ENCODE assay signal across 20 cellular contexts in genomic region chr17:80491478-80492342, GRCh38. TPM values are rescaled to one million over a fixed set of nuclear protein-coding genes. Genes with fewer than 3 reads are reported as not detected.
DNase-seq lines count a peak whose midpoint lies in the region; ATAC-seq, FAIRE-seq and TF ChIP-seq lines count a peak whose summit lies in the region.
"Had no signal": no experiment of that assay in that cellular context is flagged by ENCODE, and none has a peak within 500 bp of the region (broad histone marks: within the 10 kb centered on the region; RNA-seq: fewer than 3 reads in every experiment).

No MANE protein-coding gene starts in this region.

- TF ChIP-seq POLR2A in H1 (IDR thresholded peaks at IDR 0.05; ENCODE audit: control extremely low read depth in 1 of 2, low read depth in 2 of 2, low read length in 2 of 2): no peak

- WGBS in GM23248 (ENCODE audit: low coverage in 1 of 2, low lambda C conversion rate in 2 of 2, missing lambda C conversion rate in 2 of 2), 2 experiments: 20 to 33% methylated on average over 17 to 21 of the region's 21 CpGs
- WGBS in H1 (ENCODE audit: extremely low coverage in 1 of 2, insufficient coverage in 1 of 2, insufficient read length in 1 of 2, insufficient replicate concordance in 2 of 2, low coverage in 1 of 2, low lambda C conversion rate in 2 of 2, missing lambda C conversion rate in 1 of 2), 2 experiments: 58% methylated on average over 16 of the region's 21 CpGs; no CpG with 5 or more reads in 1 of the 2 experiments

- peaks cover 3% of the 10 kb centered on the region for H3K27me3 ChIP-seq in GM23248 (replicated peaks; ENCODE audit: insufficient read depth)
- H3K27me3 ChIP-seq in H1 (replicated peaks in 1 of 4; ENCODE audit: control insufficient read depth in 3 of 4, extremely low read depth in 1 of 4, insufficient read depth in 3 of 4, low read length in 3 of 4): peaks cover 0 to 7% (median 4%) of the 10 kb centered on the region in 4 experiments; a peak in 4 of 7 replicates
- H3K27me3 ChIP-seq: ascending aorta, ovary had no signal

- 0 out of 2 replicates have a peak overlapping the region, but pooled peaks have one; percentile 10 for H2BK15ac ChIP-seq in H1 (ENCODE audit: low read length)

- ATAC-seq in HG03342 (IDR thresholded peaks at IDR 0.05; ENCODE audit: unreplicated experiment) (no peak), HG03354 (IDR thresholded peaks at IDR 0.05; ENCODE audit: poor library complexity, severe bottlenecking, unreplicated experiment) (no peak), T-cell (replicated peaks in 1 of 4) (no peak)
- ATAC-seq: gastroesophageal sphincter had no signal

- H3K27ac Mint-ChIP-seq in nephron progenitor cell (no peak overlapping the region), T-cell (no peak overlapping the region)

- no peak overlapping the region for H2BK120ac ChIP-seq in H1 (replicated peaks; ENCODE audit: low read depth, low read length)

- CTCF ChIA-PET in H1 (lab: Charles Lee; ENCODE audit: partially characterized antibody) (interaction anchor here (0.7 to 1.5 kb wide), 9 partner anchors 11 to 148 kb away, joined by 3 to 4 read pairs (median 3); no protein-coding TSS in a partner anchor), T-cell (lab: Charles Lee) (no interaction called here)

- H3K23me2 ChIP-seq in H1 (ENCODE audit: low read depth, low read length): no peaks in the 10 kb centered on the region

- H3F3A ChIP-seq in GM23248 (ENCODE audit: insufficient read depth): no peaks in the 10 kb centered on the region

- H3K79me2 ChIP-seq in GM23248 (ENCODE audit: insufficient read depth) (no peaks in the 10 kb centered on the region), H1 (ENCODE audit: control insufficient read depth in 1 of 2, insufficient read depth in 2 of 2, low read length in 2 of 2) (no peaks in the 10 kb centered on the region)

- DNase-seq in GM23248 (peak; percentile 29), NCI-H2227 treated with DMSO at 0.1 percent for 48 hours (lab: John Stamatoyannopoulos, UW) (peak; percentile 10), H1 (ENCODE audit: low read depth in 1 of 2, low spot score in 2 of 2) (peak in 1 of 2 experiments; percentile 73), nephron progenitor cell (peak; percentile 66), T-cell (no peak)
- DNase-seq in activated CD4-positive, alpha-beta T cell treated with anti-CD3 and anti-CD28 coated beads, Interleukin-2, amount 50 U/mL, for 48 hours: no peak
- DNase-seq: activated naive CD4-positive, alpha-beta T cell; AML-193; immature natural killer cell; Karpas-422; NCI-H2171 treated with DMSO at 0.1 percent for 48 hours; ovary; stimulated activated CD4-positive, alpha-beta T cell treated with anti-CD3 and anti-CD28 coated beads, Interleukin-4, amount 100 ng/mL, for 24 hours had no signal

- H3K9me3 Mint-ChIP-seq in nephron progenitor cell (no peaks in the 10 kb centered on the region), T-cell (no peaks in the 10 kb centered on the region)
- H3K9me3 Mint-ChIP-seq: immature natural killer cell had no signal

- no peak overlapping the region for H2BK5ac ChIP-seq in H1 (ENCODE audit: low read depth, low read length)

- no peak overlapping the region for H4K5ac ChIP-seq in H1 (ENCODE audit: insufficient read length, low read depth, low read length)

- no peak overlapping the region for H3K56ac ChIP-seq in H1 (replicated peaks; ENCODE audit: insufficient read length, low read depth, low read length)

- H3K4me3 ChIP-seq in GM23248: no peak overlapping the region
- no peak overlapping the region for H3K4me3 ChIP-seq in H1 (ENCODE audit: extremely low read depth in 1 of 4, insufficient read depth in 2 of 4, low read depth in 3 of 4, low read length in 4 of 4)
- H3K4me3 ChIP-seq: ascending aorta, gastroesophageal sphincter, ovary had no signal

- TF ChIP-seq RAD21 in H1 (IDR thresholded peaks at IDR 0.05 in 1 of 2, conservative IDR thresholded peaks at IDR 0.05 in 1 of 2; ENCODE audit: low read depth in 2 of 2, low read length in 2 of 2): no peak

- no peaks in the 10 kb centered on the region for H3K9me2 ChIP-seq in GM23248 (ENCODE audit: insufficient read depth)

- H3K36me3 ChIP-seq in GM23248 (ENCODE audit: low read depth): no peaks in the 10 kb centered on the region
- no peaks in the 10 kb centered on the region for H3K36me3 ChIP-seq in H1 (ENCODE audit: control insufficient read depth in 2 of 4, insufficient read depth in 4 of 4, low read length in 3 of 4)
- H3K36me3 ChIP-seq: ascending aorta, gastroesophageal sphincter, ovary had no signal

- H2BK20ac ChIP-seq in H1 (ENCODE audit: low read length): no peak overlapping the region

- H3K4me1 ChIP-seq in GM23248 (ENCODE audit: insufficient read depth) (no peaks in the 10 kb centered on the region), H1 (replicated peaks in 1 of 4; ENCODE audit: control insufficient read depth in 3 of 4, insufficient read depth in 4 of 4, low read length in 3 of 4) (peaks cover 0 to 18% (median 5%) of the 10 kb centered on the region in 4 experiments; a peak in 6 of 7 replicates)
- H3K4me1 ChIP-seq: ascending aorta, gastroesophageal sphincter had no signal

- FAIRE-seq in H1 (lab: Jason Lieb, UNC): no peak
- FAIRE-seq: colon had no signal

- peaks cover 73% of the 10 kb centered on the region for H3K27me3 Mint-ChIP-seq in nephron progenitor cell (ENCODE audit: low read depth, poor library complexity)
- H3K27me3 Mint-ChIP-seq in T-cell: peaks cover 21 to 46% of the 10 kb centered on the region in 2 donors

- H3K4me1 Mint-ChIP-seq in nephron progenitor cell (peaks cover 16% of the 10 kb centered on the region), T-cell (peaks cover 0 to 4% (median 0%) of the 10 kb centered on the region in 3 donors)
- H3K4me1 Mint-ChIP-seq: immature natural killer cell had no signal

- no peak overlapping the region for H4K8ac ChIP-seq in H1 (ENCODE audit: extremely low read depth, insufficient read depth, low read length)

- no peaks in the 10 kb centered on the region for H3K79me1 ChIP-seq in H1 (ENCODE audit: low read depth, low read length)

- no peak overlapping the region for H3K18ac ChIP-seq in H1 (ENCODE audit: extremely low read depth, low read length)

- no peaks in the 10 kb centered on the region for H4K20me1 ChIP-seq in GM23248 (ENCODE audit: insufficient read depth)
- H4K20me1 ChIP-seq in H1 (replicated peaks in 1 of 2; ENCODE audit: control insufficient read depth in 1 of 2, insufficient read depth in 2 of 2, low read length in 2 of 2): peaks cover 0 to 2% of the 10 kb centered on the region in 2 experiments

- no peak overlapping the region for H3K23ac ChIP-seq in H1 (ENCODE audit: insufficient read length)

- no peak overlapping the region for H3K14ac ChIP-seq in H1 (ENCODE audit: insufficient read length)

- H2AFZ ChIP-seq in GM23248 (no peak overlapping the region), H1 (ENCODE audit: low read length) (no peak overlapping the region)

- no peak overlapping the region for H4K91ac ChIP-seq in H1 (replicated peaks; ENCODE audit: insufficient read length, low read length)

- TF ChIP-seq EP300 in H1 (IDR thresholded peaks at IDR 0.05; ENCODE audit: borderline replicate concordance in 1 of 2, low read depth in 2 of 2, low read length in 2 of 2): no peak

- H3K4me2 ChIP-seq in GM23248 (ENCODE audit: unreplicated experiment) (no peak overlapping the region), H1 (ENCODE audit: insufficient read depth in 1 of 2, low read depth in 2 of 2, low read length in 2 of 2) (no peak overlapping the region)

- H3K36me3 Mint-ChIP-seq in nephron progenitor cell (ENCODE audit: low read depth) (no peaks in the 10 kb centered on the region), T-cell (no peaks in the 10 kb centered on the region)
- H3K36me3 Mint-ChIP-seq: immature natural killer cell had no signal

- TF ChIP-seq CTCF in H1 (IDR thresholded peaks at IDR 0.05; ENCODE audit: control extremely low read depth in 1 of 3, insufficient read depth in 1 of 3, low read depth in 1 of 3, low read length in 3 of 3) (no peak), nephron progenitor cell (IDR thresholded peaks at IDR 0.05) (no peak)

- H3K4me3 Mint-ChIP-seq in nephron progenitor cell (no peak overlapping the region), T-cell (no peak overlapping the region)
- H3K4me3 Mint-ChIP-seq: immature natural killer cell had no signal

- no peak overlapping the region for H3K27ac ChIP-seq in GM23248
- H3K27ac ChIP-seq in H1 (ENCODE audit: low read depth, low read length): no peak overlapping the region
- H3K27ac ChIP-seq: ascending aorta, epithelial cell of prostate, gastroesophageal sphincter, HL-60, ovary had no signal

- no peaks in the 10 kb centered on the region for H3K9me3 ChIP-seq in GM23248 (ENCODE audit: low read depth)
- H3K9me3 ChIP-seq in H1 (ENCODE audit: insufficient read depth in 2 of 2, low read depth in 1 of 2, low read length in 1 of 2): no peaks in the 10 kb centered on the region
- H3K9me3 ChIP-seq: ascending aorta had no signal

- H2AK5ac ChIP-seq in H1 (ENCODE audit: low read depth, low read length): 0 out of 2 replicates have a peak overlapping the region, but pooled peaks have one; percentile 53

- H3K9ac ChIP-seq in GM23248 (no peak overlapping the region), H1 (replicated peaks in 1 of 4; ENCODE audit: extremely low read depth in 1 of 4, low read depth in 3 of 4, low read length in 3 of 4) (no peak overlapping the region)

- H3K4ac ChIP-seq in H1 (replicated peaks; ENCODE audit: insufficient read length, low read depth, low read length): no peak overlapping the region

- POLR2A ChIA-PET in H1 (lab: Charles Lee; ENCODE audit: partially characterized antibody) (interaction anchor here (1.4 kb wide), 1 partner anchor 9 kb away, joined by 3 read pairs; no protein-coding TSS in a partner anchor), T-cell (lab: Charles Lee) (interaction anchor here in 1 of 2 donors (0.6 kb wide), 1 partner anchor 1974 kb away, joined by 5 read pairs; no protein-coding TSS in a partner anchor)

- in situ Hi-C loops in GM23248 (cut with MboI): no loop called here

- H2BK12ac ChIP-seq in H1 (ENCODE audit: low read depth, low read length): no peak overlapping the region

RNA-seq across cellular contexts. Expression of gene NPTX1, which starts 15.3 kb away (rescaled TPM):
- total RNA-seq in GM23248 (2014; rRNA removed; shearing (Covaris generic)): 0.25 and 1.1 TPM in 2 replicates
- polyA plus RNA-seq in GM23248 (2016; fragmentation: Nextera tagmentation; extraction: Ambion mirVana): 0.39 and 0.43 TPM in 2 replicates
- total RNA-seq in H1 (2021; fragmentation: NEBNext Ultra II Directional; extraction: Animal tissue kit (Norgen Biotek cat#: 25700)): 12.0 and 14.8 TPM in 2 replicates
- 17.9 and 35.0 TPM in 2 replicates for polyA plus RNA-seq in H1 (2011; rRNA removed)
- polyA plus RNA-seq in H1 (2011; cell fraction: cytosol; rRNA removed): 23.1 TPM
- 54.8 TPM for polyA plus RNA-seq in H1 (2011; cell fraction: nucleus; rRNA removed)
- polyA plus RNA-seq in H1 (2012, experiment 1 of 2): 10.6 to 21.0 TPM (median 15.1 TPM) in 4 replicates
- polyA plus RNA-seq in H1 (2012, experiment 2 of 2): 7.3 TPM
- 3.9 TPM for polyA plus RNA-seq in H1 (2013, experiment 1 of 2)
- 3.1 TPM for polyA plus RNA-seq in H1 (2013, experiment 2 of 2)
- 12.1 and 20.6 TPM in 2 replicates for polyA minus RNA-seq in H1 (2011; rRNA and poly(A)+ RNA removed)
- polyA minus RNA-seq in H1 (2011; cell fraction: cytosol; rRNA and poly(A)+ RNA removed): 21.1 TPM
- 22.5 TPM for polyA minus RNA-seq in H1 (2011; cell fraction: nucleus; rRNA and poly(A)+ RNA removed)
- under 1 TPM; 0.13 to 0.67 (median 0.33) TPM for total RNA-seq in T-cell
- total RNA-seq: ascending aorta had no signal

RNA-seq across cellular contexts. Expression of gene RPTOR, which starts 52.9 kb away (rescaled TPM):
- 16.1 and 19.0 TPM in 2 replicates for total RNA-seq in GM23248 (2014; rRNA removed; shearing (Covaris generic))
- polyA plus RNA-seq in GM23248 (2016; fragmentation: Nextera tagmentation; extraction: Ambion mirVana) (6.6 and 7.0 TPM in 2 replicates), H1 (2011; rRNA removed) (6.9 and 15.2 TPM in 2 replicates)
- 28.7 and 29.0 TPM in 2 replicates for total RNA-seq in H1 (2021; fragmentation: NEBNext Ultra II Directional; extraction: Animal tissue kit (Norgen Biotek cat#: 25700))
- polyA plus RNA-seq in H1 (2011; cell fraction: cytosol; rRNA removed): 5.9 TPM
- 22.2 TPM for polyA plus RNA-seq in H1 (2011; cell fraction: nucleus; rRNA removed)
- 11.2 to 16.6 TPM (median 15.1 TPM) in 4 replicates for polyA plus RNA-seq in H1 (2012, experiment 1 of 2)
- 10.7 TPM for polyA plus RNA-seq in H1 (2012, experiment 2 of 2)
- polyA plus RNA-seq in H1 (2013, experiment 1 of 2): 9.7 TPM
- 9.0 TPM for polyA plus RNA-seq in H1 (2013, experiment 2 of 2)
- 22.7 and 24.2 TPM in 2 replicates for polyA minus RNA-seq in H1 (2011; rRNA and poly(A)+ RNA removed)
- polyA minus RNA-seq in H1 (2011; cell fraction: cytosol; rRNA and poly(A)+ RNA removed): 20.0 TPM
- 53.0 TPM for polyA minus RNA-seq in H1 (2011; cell fraction: nucleus; rRNA and poly(A)+ RNA removed)
- 10 to 100 TPM; 59.4 to 76.8 (median 71.4) TPM for total RNA-seq in T-cell

Comparison
In these comparisons a context has a peak if more than half of its experiments do, and no peak if none do; other contexts are left out.
1. DNase-seq: peak in GM23248 (single experiment), NCI-H2227 treated with DMSO at 0.1 percent for 48 hours (single experiment) and nephron progenitor cell (single experiment); none in activated CD4-positive, alpha-beta T cell treated with anti-CD3 and anti-CD28 coated beads, Interleukin-2, amount 50 U/mL, for 48 hours (0 of 2) and T-cell (0 of 34).